Comparison of ENCODE assay signal across 19 cellular contexts in genomic region chrX:47661539-47661938, GRCh38. TPM values are rescaled to one million over a fixed set of nuclear protein-coding genes. Genes with fewer than 3 reads are reported as not detected.
DNase-seq lines count a peak whose midpoint lies in the region; ATAC-seq, FAIRE-seq and TF ChIP-seq lines count a peak whose summit lies in the region.
"Had no signal": no experiment of that assay in that cellular context is flagged by ENCODE, and none has a peak within 500 bp of the region (broad histone marks: within the 10 kb centered on the region; RNA-seq: fewer than 3 reads in every experiment).

No MANE protein-coding gene starts in this region.

- H3K9me3 ChIP-seq in astrocyte (ENCODE audit: insufficient read depth, low read depth, low read length) (no peaks in the 10 kb centered on the region), hepatocyte (ENCODE audit: low read depth) (no peaks in the 10 kb centered on the region)
- H3K9me3 ChIP-seq: Caco-2, SJCRH30 had no signal

- TF ChIP-seq CTCF in astrocyte (IDR thresholded peaks at IDR 0.05; ENCODE audit: insufficient read depth, low read depth, low read length) (no peak), hepatocyte (IDR thresholded peaks at IDR 0.05; ENCODE audit: poor library complexity) (no peak), nephron progenitor cell (IDR thresholded peaks at IDR 0.05) (no peak)

- H3K27me3 Mint-ChIP-seq in stimulated activated naive CD8-positive, alpha-beta T cell treated with anti-CD3 and anti-CD28 coated beads, Interleukin-15, Interleukin-2, amounts not matched to agents 100 ng/mL and 50 ng/mL, for 24 hours = no peaks in the 10 kb centered on the region
- H3K27me3 Mint-ChIP-seq in stimulated activated naive CD8-positive, alpha-beta T cell treated with anti-CD3 and anti-CD28 coated beads, Interleukin-15, amount 100 ng/mL, for 72 hours = no peaks in the 10 kb centered on the region
- H3K27me3 Mint-ChIP-seq in astrocyte (ENCODE audit: low read depth, unreplicated experiment) (no peaks in the 10 kb centered on the region), nephron progenitor cell (ENCODE audit: low read depth, poor library complexity) (peaks cover 3% of the 10 kb centered on the region)
- no peaks in the 10 kb centered on the region for H3K27me3 Mint-ChIP-seq in stimulated activated naive B cell treated with anti-CD40 and anti-IgM and Interleukin-4, amounts not matched to agents 10 μg/mL and 1 μg/mL and 100 μg/mL, for 72 hours

- H3K4me1 ChIP-seq in astrocyte (ENCODE audit: insufficient read depth, low read length) (no peaks in the 10 kb centered on the region), hepatocyte (ENCODE audit: insufficient read depth) (no peaks in the 10 kb centered on the region)
- H3K4me1 ChIP-seq: SJCRH30 had no signal

- H3K4me3 ChIP-seq in astrocyte (ENCODE audit: insufficient read depth, low read depth, low read length) (no peak overlapping the region), hepatocyte (no peak overlapping the region)
- H3K4me3 ChIP-seq: A549, SJCRH30 had no signal

- H3K4me1 Mint-ChIP-seq in stimulated activated naive CD8-positive, alpha-beta T cell treated with anti-CD3 and anti-CD28 coated beads, Interleukin-15, Interleukin-2, amounts not matched to agents 100 ng/mL and 50 ng/mL, for 24 hours (ENCODE audit: low read depth) = peaks cover 62% of the 10 kb centered on the region
- peaks cover 26% of the 10 kb centered on the region for H3K4me1 Mint-ChIP-seq in stimulated activated naive CD8-positive, alpha-beta T cell treated with anti-CD3 and anti-CD28 coated beads, Interleukin-15, amount 100 ng/mL, for 72 hours
- H3K4me1 Mint-ChIP-seq in astrocyte (ENCODE audit: low read depth, unreplicated experiment) = peaks cover 14% of the 10 kb centered on the region
- peaks cover 14 to 23% of the 10 kb centered on the region in 2 donors for H3K4me1 Mint-ChIP-seq in stimulated activated naive B cell treated with anti-CD40 and anti-IgM and Interleukin-4, amounts not matched to agents 10 μg/mL and 1 μg/mL and 100 μg/mL, for 72 hours
- H3K4me1 Mint-ChIP-seq in nephron progenitor cell = peaks cover 5% of the 10 kb centered on the region

- H3K36me3 ChIP-seq in astrocyte (ENCODE audit: insufficient read depth, low read length) (peaks cover 5% of the 10 kb centered on the region), hepatocyte (replicated peaks; ENCODE audit: insufficient read depth, low read depth) (no peaks in the 10 kb centered on the region)
- H3K36me3 ChIP-seq: SJCRH30 had no signal

- no peak overlapping the region for H3K4me2 ChIP-seq in astrocyte (ENCODE audit: low read length)
- no peak overlapping the region for H3K4me2 ChIP-seq in hepatocyte

- no peak for FAIRE-seq in astrocyte (lab: Jason Lieb, UNC)
- FAIRE-seq: A549 had no signal

- H3K9me2 ChIP-seq in hepatocyte (replicated peaks; ENCODE audit: insufficient read depth) = no peaks in the 10 kb centered on the region

- H3K27ac ChIP-seq in astrocyte (ENCODE audit: low read depth, low read length) = peak overlapping the region; percentile 75
- H3K27ac ChIP-seq in hepatocyte = peak overlapping the region; percentile 51
- H3K27ac ChIP-seq: SJCRH30 had no signal

- peaks cover 3% of the 10 kb centered on the region for H3K9me3 Mint-ChIP-seq in stimulated activated naive CD8-positive, alpha-beta T cell treated with anti-CD3 and anti-CD28 coated beads, Interleukin-15, Interleukin-2, amounts not matched to agents 100 ng/mL and 50 ng/mL, for 24 hours
- H3K9me3 Mint-ChIP-seq in stimulated activated naive CD8-positive, alpha-beta T cell treated with anti-CD3 and anti-CD28 coated beads, Interleukin-15, amount 100 ng/mL, for 72 hours = peaks cover 0 to 5% of the 10 kb centered on the region in 2 donors
- H3K9me3 Mint-ChIP-seq in astrocyte (ENCODE audit: unreplicated experiment) (no peaks in the 10 kb centered on the region), nephron progenitor cell (peaks cover 56% of the 10 kb centered on the region)
- peaks cover 2 to 5% of the 10 kb centered on the region in 2 donors for H3K9me3 Mint-ChIP-seq in stimulated activated naive B cell treated with anti-CD40 and anti-IgM and Interleukin-4, amounts not matched to agents 10 μg/mL and 1 μg/mL and 100 μg/mL, for 72 hours

- no peaks in the 10 kb centered on the region for H4K20me1 ChIP-seq in astrocyte (ENCODE audit: insufficient read depth, low read length)
- no peaks in the 10 kb centered on the region for H4K20me1 ChIP-seq in hepatocyte (ENCODE audit: insufficient read depth, poor library complexity, severe bottlenecking)

- H2AFZ ChIP-seq in astrocyte (ENCODE audit: low read depth, low read length) = no peak overlapping the region
- H2AFZ ChIP-seq in hepatocyte = no peak overlapping the region

- ATAC-seq in stimulated activated naive CD8-positive, alpha-beta T cell treated with anti-CD3 and anti-CD28 coated beads, Interleukin-15, amount 100 ng/mL, for 72 hours = no peak
- no peak for ATAC-seq in stimulated activated naive B cell treated with anti-CD40 and anti-IgM and Interleukin-4, amounts not matched to agents 10 μg/mL and 1 μg/mL and 100 μg/mL, for 72 hours (replicated peaks)
- no peak for ATAC-seq in HG02588 (IDR thresholded peaks at IDR 0.05; ENCODE audit: unreplicated experiment)
- ATAC-seq: HCT116 had no signal

- no peaks in the 10 kb centered on the region for H3K27me3 ChIP-seq in astrocyte (ENCODE audit: insufficient read depth, low read length)
- H3K27me3 ChIP-seq in hepatocyte = no peaks in the 10 kb centered on the region
- H3K27me3 ChIP-seq: SJCRH30 had no signal

- no peak overlapping the region for H3K9ac ChIP-seq in astrocyte (ENCODE audit: low read length)

- H3K27ac Mint-ChIP-seq in stimulated activated naive CD8-positive, alpha-beta T cell treated with anti-CD3 and anti-CD28 coated beads, Interleukin-15, Interleukin-2, amounts not matched to agents 100 ng/mL and 50 ng/mL, for 24 hours = peak overlapping the region; percentile 97
- no peak overlapping the region for H3K27ac Mint-ChIP-seq in stimulated activated naive CD8-positive, alpha-beta T cell treated with anti-CD3 and anti-CD28 coated beads, Interleukin-15, amount 100 ng/mL, for 72 hours
- H3K27ac Mint-ChIP-seq in astrocyte (ENCODE audit: unreplicated experiment) = peak overlapping the region; percentile 90
- peak overlapping the region; percentile 86 for H3K27ac Mint-ChIP-seq in stimulated activated naive B cell treated with anti-CD40 and anti-IgM and Interleukin-4, amounts not matched to agents 10 μg/mL and 1 μg/mL and 100 μg/mL, for 72 hours
- no peak overlapping the region for H3K27ac Mint-ChIP-seq in nephron progenitor cell

- H3K79me2 ChIP-seq in astrocyte (ENCODE audit: insufficient read depth, low read length) = peaks cover 9% of the 10 kb centered on the region
- H3K79me2 ChIP-seq in hepatocyte = peaks cover 3% of the 10 kb centered on the region

- no peak overlapping the region for H3K4me3 Mint-ChIP-seq in stimulated activated naive CD8-positive, alpha-beta T cell treated with anti-CD3 and anti-CD28 coated beads, Interleukin-15, Interleukin-2, amounts not matched to agents 100 ng/mL and 50 ng/mL, for 24 hours
- no peak overlapping the region for H3K4me3 Mint-ChIP-seq in stimulated activated naive CD8-positive, alpha-beta T cell treated with anti-CD3 and anti-CD28 coated beads, Interleukin-15, amount 100 ng/mL, for 72 hours
- H3K4me3 Mint-ChIP-seq in astrocyte (ENCODE audit: unreplicated experiment) = no peak overlapping the region
- no peak overlapping the region for H3K4me3 Mint-ChIP-seq in stimulated activated naive B cell treated with anti-CD40 and anti-IgM and Interleukin-4, amounts not matched to agents 10 μg/mL and 1 μg/mL and 100 μg/mL, for 72 hours
- no peak overlapping the region for H3K4me3 Mint-ChIP-seq in nephron progenitor cell

- no peak for DNase-seq in stimulated activated naive CD8-positive, alpha-beta T cell treated with anti-CD3 and anti-CD28 coated beads, Interleukin-15, amount 100 ng/mL, for 72 hours
- DNase-seq in astrocyte (ENCODE audit: low read depth) (no peak), hepatocyte (ENCODE audit: low spot score) (no peak), T1000 (lab: John Stamatoyannopoulos, UW) (no peak), nephron progenitor cell (no peak)
- no peak for DNase-seq in stimulated activated naive B cell treated with anti-CD40 and anti-IgM and Interleukin-4, amounts not matched to agents 10 μg/mL and 1 μg/mL and 100 μg/mL, for 72 hours
- DNase-seq: Caco-2, DMS153, KBM-7, NCI-H1417 treated with DMSO at 0.1 percent for 48 hours, NCI-H1930, NCI-H748 treated with DMSO at 0.1 percent for 48 hours, SJCRH30 had no signal

- H3K36me3 Mint-ChIP-seq in stimulated activated naive CD8-positive, alpha-beta T cell treated with anti-CD3 and anti-CD28 coated beads, Interleukin-15, Interleukin-2, amounts not matched to agents 100 ng/mL and 50 ng/mL, for 24 hours (ENCODE audit: low read depth) = peaks cover 19% of the 10 kb centered on the region
- H3K36me3 Mint-ChIP-seq in astrocyte (ENCODE audit: low read depth, unreplicated experiment) (peaks cover 3% of the 10 kb centered on the region), nephron progenitor cell (ENCODE audit: low read depth) (peaks cover 7% of the 10 kb centered on the region)
- H3K36me3 Mint-ChIP-seq in stimulated activated naive B cell treated with anti-CD40 and anti-IgM and Interleukin-4, amounts not matched to agents 10 μg/mL and 1 μg/mL and 100 μg/mL, for 72 hours = peaks cover 9% of the 10 kb centered on the region in 2 donors

- 78% methylated on average over 7 of the region's 7 CpGs for WGBS in hepatocyte (ENCODE audit: low lambda C conversion rate, missing lambda C conversion rate)

RNA-seq across cellular contexts. Expression of gene UXT, which starts 2.6 kb away (rescaled TPM):
- total RNA-seq in astrocyte (72.7 and 73.5 TPM in 2 replicates), hepatocyte (96.1 and 111 TPM in 2 replicates)
- 130 and 141 TPM in 2 replicates for polyA plus RNA-seq in hepatocyte

RNA-seq across cellular contexts. Expression of gene ELK1, which starts 11.2 kb away (rescaled TPM):
- total RNA-seq in astrocyte = 33.6 and 34.1 TPM in 2 replicates
- total RNA-seq in hepatocyte = 19.8 and 24.4 TPM in 2 replicates
- polyA plus RNA-seq in hepatocyte = 29.6 and 32.0 TPM in 2 replicates

RNA-seq across cellular contexts. Expression of gene CFP, which starts 31.8 kb away (rescaled TPM):
- total RNA-seq in astrocyte (0.17 and 1.1 TPM in 2 replicates), hepatocyte (0.23 TPM in 1 of 2 replicates, not detected in the other)
- polyA plus RNA-seq in hepatocyte = 0.17 and 0.58 TPM in 2 replicates

RNA-seq across cellular contexts. Expression of gene SYN1, which starts 41.9 kb away (rescaled TPM):
- total RNA-seq in astrocyte (1.6 and 2.2 TPM in 2 replicates), hepatocyte (0.43 and 1.2 TPM in 2 replicates)
- 3.7 and 4.6 TPM in 2 replicates for polyA plus RNA-seq in hepatocyte
- total RNA-seq: Caco-2, NCI-H460, PC-3 had no signal

Comparison
In these comparisons a context has a peak if more than half of its experiments do, and no peak if none do; other contexts are left out.
1. H3K27ac Mint-ChIP-seq: peak in stimulated activated naive CD8-positive, alpha-beta T cell treated with anti-CD3 and anti-CD28 coated beads, Interleukin-15, Interleukin-2, amounts not matched to agents 100 ng/mL and 50 ng/mL, for 24 hours (single experiment), astrocyte (single experiment) and stimulated activated naive B cell treated with anti-CD40 and anti-IgM and Interleukin-4, amounts not matched to agents 10 μg/mL and 1 μg/mL and 100 μg/mL, for 72 hours (single experiment); none in stimulated activated naive CD8-positive, alpha-beta T cell treated with anti-CD3 and anti-CD28 coated beads, Interleukin-15, amount 100 ng/mL, for 72 hours (0 of 2) and nephron progenitor cell (single experiment).